ENCODE assay signal across 17 cellular contexts in genomic region chr14:24595046-24595808, GRCh38. TPM values are rescaled to one million over a fixed set of nuclear protein-coding genes. Genes with fewer than 3 reads are reported as not detected.
"Had no signal": no experiment of that assay in that cellular context is flagged by ENCODE, and none has a peak within 500 bp of the region (broad histone marks: within the 10 kb centered on the region; RNA-seq: fewer than 3 reads in every experiment).

No MANE protein-coding gene starts in this region.

- H3K27ac ChIP-seq: dorsolateral prefrontal cortex, psoas muscle, suprapubic skin, upper lobe of right lung had no signal

- DNase-seq: activated CD4-positive, alpha-beta memory T cell treated with anti-CD3 and anti-CD28 coated beads for 36 hours; activated CD4-positive, CD25-positive, alpha-beta regulatory T cell treated with anti-CD3 and anti-CD28 coated beads, Interleukin-2, amount 50 U/mL, for 72 hours; activated effector memory CD4-positive, alpha-beta T cell treated with anti-CD3 and anti-CD28 coated beads, Interleukin-2, amount 50 U/mL, for 16 hours; activated T-cell treated with anti-CD3 and anti-CD28 coated beads, Interleukin-2, amount 50 U/mL, for 4 hours; anterior cingulate cortex; dorsolateral prefrontal cortex; kidney; left ventricle myocardium superior; mesendoderm; occipital lobe; psoas muscle; stimulated activated CD4-positive, alpha-beta T cell treated with anti-CD3 and anti-CD28 coated beads, Interleukin-2, amount 100 ng/mL, for 48 hours; stimulated activated naive CD8-positive, alpha-beta T cell treated with anti-CD3 and anti-CD28 coated beads, Interleukin-15, Interleukin-2, amounts not matched to agents 100 U/mL and 50 U/mL, for 24 hours; upper lobe of right lung had no signal

- H3K4me1 ChIP-seq: psoas muscle, suprapubic skin, upper lobe of right lung had no signal

- H3K27me3 ChIP-seq: dorsolateral prefrontal cortex, suprapubic skin, upper lobe of right lung had no signal

- H3K4me3 ChIP-seq: dorsolateral prefrontal cortex, psoas muscle, suprapubic skin, upper lobe of right lung had no signal

- FAIRE-seq: kidney had no signal

- H3K9me3 ChIP-seq: upper lobe of right lung had no signal

- ATAC-seq: activated naive CD4-positive, alpha-beta T cell treated with anti-CD3 and anti-CD28 coated beads, Interleukin-2, amount 50 U/mL, for 72 hours; activated T-cell treated with anti-CD3 and anti-CD28 coated beads, Interleukin-2, amount 50 U/mL, for 4 hours; left ventricle myocardium superior; psoas muscle; stimulated activated naive CD8-positive, alpha-beta T cell treated with anti-CD3 and anti-CD28 coated beads, Interleukin-15, Interleukin-2, amounts not matched to agents 100 U/mL and 50 U/mL, for 24 hours; upper lobe of right lung had no signal

- H3K36me3 ChIP-seq: suprapubic skin, upper lobe of right lung had no signal

RNA-seq across cellular contexts. Expression of gene GZMH, which starts 14.3 kb away (rescaled TPM):
- total RNA-seq: chondrocyte, occipital lobe, suprapubic skin had no signal

RNA-seq across cellular contexts. Expression of gene CTSG, which starts 19.2 kb away (rescaled TPM):
- total RNA-seq: activated CD4-positive, alpha-beta memory T cell treated with anti-CD3 and anti-CD28 coated beads for 36 hours; activated T-cell treated with anti-CD3 and anti-CD28 coated beads, Interleukin-2, amount 50 U/mL, for 4 hours; chondrocyte; occipital lobe had no signal

RNA-seq across cellular contexts. Expression of gene GZMB, which starts 38.8 kb away (rescaled TPM):
- total RNA-seq: chondrocyte, occipital lobe had no signal
